ENCODE assay signal across 25 cellular contexts in genomic region chr17:17719966-17720543, GRCh38. TPM values are rescaled to one million over a fixed set of nuclear protein-coding genes. Genes with fewer than 3 reads are reported as not detected.
A peak's percentile ranks its signal among the peaks of the same experiment; 100 is the strongest.
DNase-seq lines count a peak whose midpoint lies in the region; ATAC-seq, FAIRE-seq and TF ChIP-seq lines count a peak whose summit lies in the region.
"Had no signal": no experiment of that assay in that cellular context is flagged by ENCODE, and none has a peak within 500 bp of the region (broad histone marks: within the 10 kb centered on the region; RNA-seq: fewer than 3 reads in every experiment).

No MANE protein-coding gene starts in this region.

- H3K4me2 ChIP-seq in HepG2 (ENCODE audit: low read depth, low read length) (peak overlapping the region; percentile 30), mammary epithelial cell (ENCODE audit: insufficient read depth, low read depth, low read length) (no peak overlapping the region)
- H3K4me2 ChIP-seq: GM23338 had no signal

- H3K36me3 ChIP-seq in HepG2 (replicated peaks in 1 of 2; ENCODE audit: control insufficient read depth in 1 of 2, insufficient read depth in 2 of 2, low read length in 2 of 2) (peaks cover 2 to 3% of the 10 kb centered on the region in 2 experiments; a peak in 1 of 5 replicates), right lobe of liver (no peaks in the 10 kb centered on the region), mammary epithelial cell (ENCODE audit: insufficient read depth, low read length) (no peaks in the 10 kb centered on the region)
- H3K36me3 ChIP-seq: vagina had no signal

- H3K4me1 ChIP-seq in HepG2 (ENCODE audit: insufficient read depth, low read length) (peaks cover 61% of the 10 kb centered on the region), right lobe of liver (peaks cover 0 to 11% (median 5%) of the 10 kb centered on the region in 4 donors), mammary epithelial cell (ENCODE audit: insufficient read depth, low read length) (peaks cover 20% of the 10 kb centered on the region)

- H3K4me3 ChIP-seq in HepG2 (replicated peaks in 1 of 3; ENCODE audit: insufficient read depth in 1 of 3, low read depth in 2 of 3, low read length in 3 of 3) (no peak overlapping the region; a peak in 1 of 6 replicates), right lobe of liver (no peak overlapping the region), mammary epithelial cell (replicated peaks in 1 of 3; ENCODE audit: insufficient read depth in 1 of 3, low read depth in 2 of 3, low read length in 3 of 3) (no peak overlapping the region)
- H3K4me3 ChIP-seq: dorsolateral prefrontal cortex, GM23338, testis, vagina had no signal

- peak; percentile 43 for ATAC-seq in HepG2
- no peak for ATAC-seq in right lobe of liver
- peak; percentile 21 for ATAC-seq in left colon
- no peak for ATAC-seq in HG02852 (IDR thresholded peaks at IDR 0.05; ENCODE audit: unreplicated experiment)
- ATAC-seq: GM23338 had no signal

- H3K79me2 ChIP-seq in HepG2 (ENCODE audit: insufficient read depth, low read length) (peaks cover 48% of the 10 kb centered on the region), mammary epithelial cell (ENCODE audit: insufficient read depth, low read length) (peaks cover 99% of the 10 kb centered on the region)

- TF ChIP-seq CTCF in HepG2 (CRISPR knock-in tag; IDR thresholded peaks at IDR 0.05) (no peak), right lobe of liver (IDR thresholded peaks at IDR 0.05) (no peak), mammary epithelial cell (conservative IDR thresholded peaks at IDR 0.05 in 1 of 2, IDR thresholded peaks at IDR 0.05 in 1 of 2; ENCODE audit: extremely low read depth in 1 of 2, insufficient read depth in 1 of 2, low read depth in 1 of 2, low read length in 2 of 2) (no peak)

- WGBS in HepG2 (ENCODE audit: low lambda C conversion rate): 53% methylated on average over 2 of the region's 3 CpGs
- 100% methylated on average over 1 of the region's 3 CpGs for WGBS in right lobe of liver (ENCODE audit: insufficient coverage, low coverage, low lambda C conversion rate, missing lambda C conversion rate)
- WGBS in mammary epithelial cell (ENCODE audit: low coverage, missing lambda C conversion rate): 100% methylated on average over 2 of the region's 3 CpGs

- BruUV-seq in HepG2 (replicated peaks; lab: Mats Ljungman, UMichigan) (no TSS peak), mammary epithelial cell (replicated peaks; lab: Mats Ljungman, UMichigan) (no TSS peak)

- peak overlapping the region; percentile 37 for H3K27ac ChIP-seq in HepG2 (ENCODE audit: extremely low read length, insufficient read depth, low read length)
- no peak overlapping the region for H3K27ac ChIP-seq in right lobe of liver
- H3K27ac ChIP-seq in mammary epithelial cell (ENCODE audit: insufficient read depth, low read depth, low read length): no peak overlapping the region
- H3K27ac ChIP-seq: testis, vagina had no signal

- in situ Hi-C loops in HepG2 (cut with HindIII; ENCODE audit: extremely low pct_ligation_motif_present, low pct_unique_long_range_greater_than_20kb) (loop anchor here (5.0 kb wide), 1 partner anchor 38 kb away; the partner anchor contains the start of gene RAI1), mammary epithelial cell (cut with MboI; ENCODE audit: low sequenced_read_pairs in 2 of 2) (no loop called here)

- POLR2A ChIA-PET in HepG2 (lab: Yijun Ruan, JAX): interaction anchor here (1.4 kb wide), 1 partner anchor 27 kb away, joined by 9 read pairs; no protein-coding TSS in a partner anchor

- TF ChIP-seq POLR2A in HepG2 (IDR thresholded peaks at IDR 0.05; ENCODE audit: insufficient read depth in 1 of 2, low read depth in 2 of 2, low read length in 2 of 2) (no peak), right lobe of liver (IDR thresholded peaks at IDR 0.05) (no peak)

- H4K20me1 ChIP-seq in HepG2 (ENCODE audit: insufficient read depth, low read length) (peaks cover 11% of the 10 kb centered on the region; the same call in 1 of the 2 replicates), mammary epithelial cell (ENCODE audit: insufficient read depth, low read length) (no peaks in the 10 kb centered on the region)

- DNase-seq in HepG2 (ENCODE audit: low spot score) (peak; percentile 76), right lobe of liver (no peak), mammary epithelial cell (peak; percentile 45), left colon (no peak), midbrain (lab: John Stamatoyannopoulos, UW) (no peak)
- no peak for DNase-seq in stimulated activated naive CD4-positive, alpha-beta T cell (lab: John Stamatoyannopoulos, UW)
- DNase-seq in activated CD8-positive, alpha-beta memory T cell treated with anti-CD3 and anti-CD28 coated beads, Interleukin-2, amount 50 U/mL, for 4 hours: no peak
- DNase-seq: activated effector memory CD4-positive, alpha-beta T cell treated with anti-CD3 and anti-CD28 coated beads, Interleukin-2, amount 50 U/mL, for 16 hours; activated naive CD8-positive, alpha-beta T cell treated with anti-CD3 and anti-CD28 coated beads for 36 hours; dorsolateral prefrontal cortex; HFFc6; mesendoderm; NCI-H1092 treated with DMSO at 0.1 percent for 48 hours; NCI-H187 treated with DMSO at 0.1 percent for 48 hours; NCI-H2227 treated with DMSO at 0.1 percent for 48 hours; NCI-H774; nucleus accumbens; RPMI8226; stimulated activated naive CD4-positive, alpha-beta T cell treated with Interleukin-2 at 50 U/mL for 16 hours; testis had no signal

- H3K9me3 ChIP-seq in HepG2 (ENCODE audit: low read length) (no peaks in the 10 kb centered on the region), right lobe of liver (no peaks in the 10 kb centered on the region), mammary epithelial cell (replicated peaks; ENCODE audit: insufficient read depth, low read length) (no peaks in the 10 kb centered on the region)
- H3K9me3 ChIP-seq: testis, vagina had no signal

- H3K9ac ChIP-seq in HepG2 (ENCODE audit: insufficient read depth, low read depth, low read length): no peak overlapping the region
- H3K9ac ChIP-seq in mammary epithelial cell (ENCODE audit: insufficient read depth, low read length): no peak overlapping the region

- H3K27me3 ChIP-seq in HepG2 (ENCODE audit: control insufficient read depth in 1 of 2, insufficient read depth in 2 of 2, low read length in 2 of 2) (no peaks in the 10 kb centered on the region), right lobe of liver (no peaks in the 10 kb centered on the region), mammary epithelial cell (ENCODE audit: insufficient read depth, low read length) (no peaks in the 10 kb centered on the region)
- H3K27me3 ChIP-seq: dorsolateral prefrontal cortex, testis, vagina had no signal

- no peak for TF ChIP-seq EP300 in HepG2 (IDR thresholded peaks at IDR 0.05; ENCODE audit: low read depth in 2 of 2, low read length in 2 of 2)
- TF ChIP-seq EP300 in HepG2 (CRISPR knock-in tag; IDR thresholded peaks at IDR 0.05; ENCODE audit: borderline replicate concordance): no peak

- H2AFZ ChIP-seq in HepG2 (ENCODE audit: low read length) (no peak overlapping the region), mammary epithelial cell (ENCODE audit: low read depth, low read length) (no peak overlapping the region)
- H2AFZ ChIP-seq: GM23338 had no signal

- CTCF ChIA-PET in HepG2 (lab: Yijun Ruan, JAX; ENCODE audit: low intra/inter-chr PET ratio, low total read pairs) (no interaction called here), mammary epithelial cell (lab: Charles Lee; ENCODE audit: low non-redundant PET) (no interaction called here)

- dilution Hi-C loops in mammary epithelial cell (cut with HindIII; ENCODE audit: low sequenced_read_pairs): no loop called here

- peak; percentile 66 for FAIRE-seq in HepG2 (lab: Jason Lieb, UNC)
- FAIRE-seq: astrocyte, endothelial cell of umbilical vein had no signal

- no peak for TF ChIP-seq RAD21 in HepG2 (CRISPR knock-in tag; IDR thresholded peaks at IDR 0.05)

- intact Hi-C loops in HepG2 (cut with micrococcal nuclease; ENCODE audit: unreplicated experiment) (loop anchor here (5.0 to 10.0 kb wide), 3 partner anchors 38 to 135 kb away; partner anchors contain the start of gene RAI1), right lobe of liver (cut with DNase I) (no loop called here), mammary epithelial cell (cut with micrococcal nuclease) (loop anchor here (1.0 to 2.0 kb wide), 2 partner anchors 9 to 37 kb away; no protein-coding TSS in a partner anchor), left colon (cut with DNase I, micrococcal nuclease) (no loop called here)

RNA-seq across cellular contexts. Expression of gene RAI1, which starts 38.8 kb away (rescaled TPM):
- 5.1 and 5.2 TPM in 2 replicates for total RNA-seq in HepG2 (2016; rRNA removed; fragmentation: Illumina TruSeq; extraction: Trizol)
- total RNA-seq in HepG2 (2016; cell fraction: cytosol; rRNA removed; fragmentation: Illumina TruSeq; extraction: Trizol; ENCODE audit: low read depth): 2.6 and 3.4 TPM in 2 replicates
- total RNA-seq in HepG2 (2016; cell fraction: insoluble cytoplasmic fraction; rRNA removed; fragmentation: Illumina TruSeq; extraction: Trizol): 5.2 and 5.4 TPM in 2 replicates
- total RNA-seq in HepG2 (2016; cell fraction: membrane; rRNA removed; fragmentation: Illumina TruSeq; extraction: Trizol): 4.3 and 5.6 TPM in 2 replicates
- total RNA-seq in HepG2 (2016; cell fraction: nucleus; rRNA removed; fragmentation: Illumina TruSeq; extraction: Trizol): 7.2 and 9.2 TPM in 2 replicates
- polyA plus RNA-seq in HepG2 (2011; rRNA removed): 3.4 and 3.9 TPM in 2 replicates
- 1.9 and 2.7 TPM in 2 replicates for polyA plus RNA-seq in HepG2 (2011; cell fraction: cytosol; rRNA removed)
- 15.5 and 22.7 TPM in 2 replicates for polyA plus RNA-seq in HepG2 (2011; cell fraction: nucleus; rRNA removed)
- polyA plus RNA-seq in HepG2 (2012): 6.0 and 9.1 TPM in 2 replicates
- 3.8 and 4.7 TPM in 2 replicates for polyA plus RNA-seq in HepG2 (2016; cell fraction: cytosol; fragmentation: Illumina TruSeq; extraction: Trizol; ENCODE audit: low read depth)
- polyA plus RNA-seq in HepG2 (2016; cell fraction: insoluble cytoplasmic fraction; fragmentation: Illumina TruSeq; extraction: Trizol; ENCODE audit: low read depth): 8.3 and 10.1 TPM in 2 replicates
- 5.1 and 5.2 TPM in 2 replicates for polyA plus RNA-seq in HepG2 (2016; cell fraction: membrane; fragmentation: Illumina TruSeq; extraction: Trizol; ENCODE audit: low read depth)
- polyA plus RNA-seq in HepG2 (2016; cell fraction: nucleus; fragmentation: Illumina TruSeq; extraction: Trizol; ENCODE audit: insufficient read depth, low read depth): 24.6 and 26.3 TPM in 2 replicates
- 7.4 and 12.2 TPM in 2 replicates for polyA minus RNA-seq in HepG2 (2011; rRNA and poly(A)+ RNA removed; ENCODE audit: low replicate concordance)
- polyA minus RNA-seq in HepG2 (2011; cell fraction: cytosol; rRNA and poly(A)+ RNA removed): 6.2 and 6.7 TPM in 2 replicates
- polyA minus RNA-seq in HepG2 (2011; cell fraction: nucleus; rRNA and poly(A)+ RNA removed): 9.0 and 12.1 TPM in 2 replicates
- 10 to 100 TPM in 2 of 6 experiments, 1 to 10 TPM in 4; 6.1 to 14.5 (median 8.4) TPM for total RNA-seq in right lobe of liver
- 10 to 100 TPM; 23.8 to 41.9 TPM for total RNA-seq in mammary epithelial cell
- 4.9 TPM for polyA plus RNA-seq in mammary epithelial cell
- polyA minus RNA-seq in mammary epithelial cell: 8.5 TPM
- total RNA-seq in left colon: 10 to 100 TPM; 15.8 to 23.8 TPM

Comparison
In these comparisons a context has a peak if more than half of its experiments do, and no peak if none do; other contexts are left out.
1. ATAC-seq: peak in HepG2 (single experiment) and left colon (single experiment); none in right lobe of liver (0 of 4) and HG02852 (single experiment).
2. DNase-seq: peak in HepG2 (single experiment) and mammary epithelial cell (single experiment); none in right lobe of liver (0 of 3), left colon (0 of 2), stimulated activated naive CD4-positive, alpha-beta T cell (0 of 6), midbrain (single experiment) and activated CD8-positive, alpha-beta memory T cell treated with anti-CD3 and anti-CD28 coated beads, Interleukin-2, amount 50 U/mL, for 4 hours (single experiment).
3. intact Hi-C loops: an anchor here in HepG2 (5.0 to 10.0 kb wide) and mammary epithelial cell (1.0 to 2.0 kb wide); none called in right lobe of liver and left colon.